ENCODE assay signal across 23 cellular contexts in genomic region chr12:26631846-26632245, GRCh38.
DNase-seq lines count a peak whose midpoint lies in the region; ATAC-seq, FAIRE-seq and TF ChIP-seq lines count a peak whose summit lies in the region.
"Had no signal": no experiment of that assay in that cellular context is flagged by ENCODE, and none has a peak within 500 bp of the region (broad histone marks: within the 10 kb centered on the region; RNA-seq: fewer than 3 reads in every experiment).

No MANE protein-coding gene starts in this region.

- H3K4me1 Mint-ChIP-seq in Caco-2 (ENCODE audit: low read depth, unreplicated experiment): peaks cover 67% of the 10 kb centered on the region
- H3K4me1 Mint-ChIP-seq in mesothelial cell of epicardium: peaks cover 53% of the 10 kb centered on the region
- H3K4me1 Mint-ChIP-seq: activated B cell treated with CpG ODN at 0.5 μM for 24 hours; CD8-positive, alpha-beta memory T cell had no signal

- BruUV-seq in Caco-2 (replicated peaks; lab: Mats Ljungman, UMichigan): no TSS peak

- H3K27me3 ChIP-seq in Caco-2 (replicated peaks; ENCODE audit: control insufficient read depth, insufficient read depth, low read length): no peaks in the 10 kb centered on the region
- no peaks in the 10 kb centered on the region for H3K27me3 ChIP-seq in right atrium auricular region
- H3K27me3 ChIP-seq: body of pancreas, gastroesophageal sphincter, neural progenitor cell, testis had no signal

- in situ Hi-C loops in astrocyte of the spinal cord (cut with HindIII; ENCODE audit: low sequenced_read_pairs): no loop called here

- DNase-seq in Caco-2: no peak
- no peak for DNase-seq in HTR-8/SVneo (ENCODE audit: insufficient read length, low spot score)
- peak; percentile 79 for DNase-seq in astrocyte of the spinal cord (ENCODE audit: low read depth, low spot score)
- no peak for DNase-seq in mesothelial cell of epicardium (ENCODE audit: low spot score in 2 of 2, unreplicated experiment in 2 of 2)
- DNase-seq in NCI-H2227 (lab: John Stamatoyannopoulos, UW; ENCODE audit: unreplicated experiment): no peak
- no peak for DNase-seq in right atrium auricular region (ENCODE audit: low spot score)
- DNase-seq: activated B cell treated with CpG ODN at 0.5 μM for 24 hours; activated CD8-positive, alpha-beta T cell treated with anti-CD3 and anti-CD28 coated beads, Interleukin-2, amount 10 ng/mL, durations not matched to agents 7 days and 5 days; activated naive CD4-positive, alpha-beta T cell treated with anti-CD3 and anti-CD28 coated beads, Interleukin-2, amount 10 ng/mL, durations not matched to agents 7 days and 5 days; activated T-cell treated with anti-CD3 and anti-CD28 coated beads, Interleukin-2, amount 50 U/mL, for 4 hours; body of pancreas; CD8-positive, alpha-beta memory T cell; mucosa of descending colon; NCI-H1048; NCI-H524 treated with DMSO at 0.1 percent for 48 hours; psoas muscle; Right ventricle myocardium superior; testis had no signal

- CTCF ChIA-PET in Caco-2 (lab: Charles Lee): no interaction called here

- H3K4me3 ChIP-seq in Caco-2 (ENCODE audit: low read depth, low read length): no peak overlapping the region
- H3K4me3 ChIP-seq in astrocyte of the spinal cord (ENCODE audit: low read depth, low read length): no peak overlapping the region
- no peak overlapping the region for H3K4me3 ChIP-seq in right atrium auricular region
- H3K4me3 ChIP-seq: body of pancreas, coronary artery, gastroesophageal sphincter, mucosa of descending colon, neural progenitor cell, psoas muscle, testis had no signal

- H3K36me3 Mint-ChIP-seq in Caco-2 (ENCODE audit: insufficient read depth, unreplicated experiment) (peaks cover 19% of the 10 kb centered on the region), mesothelial cell of epicardium (peaks cover 6% of the 10 kb centered on the region)
- H3K36me3 Mint-ChIP-seq: neural progenitor cell had no signal

- H3K9me3 ChIP-seq in Caco-2 (no peaks in the 10 kb centered on the region), right atrium auricular region (no peaks in the 10 kb centered on the region)
- H3K9me3 ChIP-seq: body of pancreas, gastroesophageal sphincter, mucosa of descending colon, psoas muscle, testis had no signal

- peak; percentile 4 for FAIRE-seq in HTR-8/SVneo (lab: Jason Lieb, UNC)

- H3K4me3 Mint-ChIP-seq in Caco-2 (ENCODE audit: unreplicated experiment) (no peak overlapping the region), mesothelial cell of epicardium (no peak overlapping the region)
- H3K4me3 Mint-ChIP-seq: activated B cell treated with CpG ODN at 0.5 μM for 24 hours; activated CD8-positive, alpha-beta T cell treated with anti-CD3 and anti-CD28 coated beads, Interleukin-2, amount 10 ng/mL, durations not matched to agents 7 days and 5 days; activated naive CD4-positive, alpha-beta T cell treated with anti-CD3 and anti-CD28 coated beads, Interleukin-2, amount 10 ng/mL, durations not matched to agents 7 days and 5 days; activated T-cell treated with anti-CD3 and anti-CD28 coated beads, Interleukin-2, amount 50 U/mL, for 4 hours; CD8-positive, alpha-beta memory T cell; neural progenitor cell had no signal

- no peaks in the 10 kb centered on the region for H3K9me3 Mint-ChIP-seq in Caco-2 (ENCODE audit: unreplicated experiment)
- H3K9me3 Mint-ChIP-seq in mesothelial cell of epicardium: no peaks in the 10 kb centered on the region
- H3K9me3 Mint-ChIP-seq: activated B cell treated with CpG ODN at 0.5 μM for 24 hours; activated naive CD4-positive, alpha-beta T cell treated with anti-CD3 and anti-CD28 coated beads, Interleukin-2, amount 10 ng/mL, durations not matched to agents 7 days and 5 days; activated T-cell treated with anti-CD3 and anti-CD28 coated beads, Interleukin-2, amount 50 U/mL, for 4 hours; CD8-positive, alpha-beta memory T cell; neural progenitor cell had no signal

- no peak overlapping the region for H3K27ac ChIP-seq in right atrium auricular region
- H3K27ac ChIP-seq: body of pancreas, coronary artery, neural progenitor cell, psoas muscle, testis had no signal

- no peaks in the 10 kb centered on the region for H3K27me3 Mint-ChIP-seq in Caco-2 (ENCODE audit: insufficient read depth, unreplicated experiment)
- H3K27me3 Mint-ChIP-seq in mesothelial cell of epicardium (ENCODE audit: low read depth): no peaks in the 10 kb centered on the region
- H3K27me3 Mint-ChIP-seq: activated B cell treated with CpG ODN at 0.5 μM for 24 hours; activated naive CD4-positive, alpha-beta T cell treated with anti-CD3 and anti-CD28 coated beads, Interleukin-2, amount 10 ng/mL, durations not matched to agents 7 days and 5 days; CD8-positive, alpha-beta memory T cell had no signal

- H3K4me1 ChIP-seq in Caco-2: peaks cover 73% of the 10 kb centered on the region
- H3K4me1 ChIP-seq in right atrium auricular region: peaks cover 0 to 13% of the 10 kb centered on the region in 2 donors

- H3K36me3 ChIP-seq in Caco-2 (ENCODE audit: control insufficient read depth, insufficient read depth, low read length) (no peaks in the 10 kb centered on the region), right atrium auricular region (no peaks in the 10 kb centered on the region)
- H3K36me3 ChIP-seq: neural progenitor cell had no signal

- no peak for TF ChIP-seq CTCF in Caco-2 (IDR thresholded peaks at IDR 0.05; ENCODE audit: insufficient read depth in 1 of 2, low read depth in 1 of 2, low read length in 1 of 2, severe bottlenecking in 1 of 2, unreplicated experiment in 1 of 2)
- TF ChIP-seq CTCF in astrocyte of the spinal cord (IDR thresholded peaks at IDR 0.05; ENCODE audit: low read depth, low read length): no peak
- no peak for TF ChIP-seq CTCF in mesothelial cell of epicardium (IDR thresholded peaks at IDR 0.05; ENCODE audit: unreplicated experiment)
- TF ChIP-seq CTCF in right atrium auricular region (IDR thresholded peaks at IDR 0.05): no peak

- ATAC-seq in HG02885 (IDR thresholded peaks at IDR 0.05; ENCODE audit: poor library complexity, unreplicated experiment): no peak
- ATAC-seq in HG02870 (IDR thresholded peaks at IDR 0.05; ENCODE audit: unreplicated experiment): no peak
- ATAC-seq: activated CD8-positive, alpha-beta T cell treated with anti-CD3 and anti-CD28 coated beads, Interleukin-2, amount 10 ng/mL, durations not matched to agents 7 days and 5 days; activated T-cell treated with anti-CD3 and anti-CD28 coated beads, Interleukin-2, amount 50 U/mL, for 4 hours; body of pancreas; gastroesophageal sphincter; mucosa of descending colon; psoas muscle had no signal

- intact Hi-C loops in Caco-2 (cut with micrococcal nuclease; ENCODE audit: unreplicated experiment): loop anchor here (5.0 kb wide), 2 partner anchors 70 to 510 kb away; no protein-coding TSS in a partner anchor

- POLR2A ChIA-PET in Caco-2 (lab: Charles Lee): no interaction called here

- H3K27ac Mint-ChIP-seq in Caco-2 (ENCODE audit: unreplicated experiment) (peak overlapping the region; percentile 19), mesothelial cell of epicardium (peak overlapping the region; percentile 28)
- H3K27ac Mint-ChIP-seq: activated B cell treated with CpG ODN at 0.5 μM for 24 hours; activated CD8-positive, alpha-beta T cell treated with anti-CD3 and anti-CD28 coated beads, Interleukin-2, amount 10 ng/mL, durations not matched to agents 7 days and 5 days; activated naive CD4-positive, alpha-beta T cell treated with anti-CD3 and anti-CD28 coated beads, Interleukin-2, amount 10 ng/mL, durations not matched to agents 7 days and 5 days; CD8-positive, alpha-beta memory T cell; neural progenitor cell had no signal
